ENCODE assay signal across 9 cellular contexts in the genomic region with DNA sequence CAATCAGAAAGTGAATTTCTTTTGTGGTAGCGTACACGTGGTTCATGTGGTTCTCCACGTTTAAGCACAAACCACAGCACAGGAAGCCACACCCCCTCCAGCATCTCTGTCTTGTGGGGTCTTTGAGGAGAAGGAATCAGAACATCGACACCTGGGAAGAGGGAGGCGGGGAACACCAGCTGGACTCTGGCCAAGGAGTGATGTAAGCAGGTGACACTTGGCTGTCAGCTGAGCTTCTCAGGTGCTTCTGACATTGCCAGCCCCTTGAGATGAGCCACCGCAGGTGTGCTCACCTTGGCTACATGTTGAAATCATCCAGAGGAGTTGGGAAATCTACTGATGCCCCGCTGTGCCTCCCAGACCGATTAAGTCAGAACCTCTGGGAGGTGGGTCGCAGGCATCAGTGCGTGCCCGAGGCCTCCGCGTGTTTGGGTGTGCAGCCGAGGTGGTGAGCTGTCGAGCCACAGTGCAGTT.
DNase-seq lines count a peak whose midpoint lies in the region; ATAC-seq, FAIRE-seq and TF ChIP-seq lines count a peak whose summit lies in the region.
"Had no signal": no experiment of that assay in that cellular context is flagged by ENCODE, and none has a peak within 500 bp of the region (broad histone marks: within the 10 kb centered on the region; RNA-seq: fewer than 3 reads in every experiment).

No MANE protein-coding gene starts in this region.

- intact Hi-C loops in Right ventricle myocardium inferior (cut with DNase I) (loop anchor here (10.0 kb wide), 1 partner anchor 112 kb away; no protein-coding TSS in a partner anchor), OCI-LY7 (cut with micrococcal nuclease; ENCODE audit: unreplicated experiment) (no loop called here), K562 (cut with micrococcal nuclease) (no loop called here)

- H3K27ac ChIP-seq in right atrium auricular region (no peak overlapping the region), OCI-LY7 (ENCODE audit: low read depth, low read length, poor library complexity, severe bottlenecking) (no peak overlapping the region), K562 (ENCODE audit: extremely low read depth, low read depth, low read length) (no peak overlapping the region), neural progenitor cell (no peak overlapping the region)

- H3K36me3 Mint-ChIP-seq in neural progenitor cell, result no peaks in the 10 kb centered on the region

- no peak overlapping the region for H3K4me3 ChIP-seq in right atrium auricular region
- H3K4me3 ChIP-seq in OCI-LY7 (ENCODE audit: low read depth, low read length, poor library complexity, severe bottlenecking), result no peak overlapping the region
- no peak overlapping the region for H3K4me3 ChIP-seq in K562
- no peak overlapping the region for H3K4me3 ChIP-seq in neural progenitor cell

- peak overlapping the region; percentile 33; the same call in 1 of the 2 replicates for H2AFZ ChIP-seq in OCI-LY7 (ENCODE audit: low read length)
- H2AFZ ChIP-seq in K562 (ENCODE audit: low read depth, low read length), result no peak overlapping the region
- no peak overlapping the region for H2AFZ ChIP-seq in neural progenitor cell (replicated peaks)

- ATAC-seq in Right ventricle myocardium inferior (no peak), K562 (no peak)
- ATAC-seq in stimulated activated naive CD8-positive, alpha-beta T cell treated with anti-CD3 and anti-CD28 coated beads, Interleukin-15, amount 100 ng/mL, for 72 hours, result no peak

- H3K9me1 ChIP-seq in K562 (ENCODE audit: control insufficient read depth, insufficient read depth, low read length), result no peaks in the 10 kb centered on the region

- H4K20me1 ChIP-seq in OCI-LY7 (ENCODE audit: insufficient read depth, low read length) (no peaks in the 10 kb centered on the region), K562 (replicated peaks; ENCODE audit: control insufficient read depth, insufficient read depth, low read length) (no peaks in the 10 kb centered on the region), neural progenitor cell (ENCODE audit: low read depth) (no peaks in the 10 kb centered on the region)

- TF ChIP-seq RAD21 in K562 (CRISPR knock-in tag; conservative IDR thresholded peaks at IDR 0.05 in 1 of 2, IDR thresholded peaks at IDR 0.05 in 1 of 2), result no peak

- WGBS in K562 (ENCODE audit: insufficient coverage, low coverage, missing lambda C conversion rate), result 22% methylated on average over 15 of the region's 15 CpGs

- in situ Hi-C loops in K562 (cut with MboI), result no loop called here

- H3K27me3 Mint-ChIP-seq in stimulated activated naive CD8-positive, alpha-beta T cell treated with anti-CD3 and anti-CD28 coated beads, Interleukin-15, amount 100 ng/mL, for 72 hours, result no peaks in the 10 kb centered on the region
- H3K27me3 Mint-ChIP-seq in neural progenitor cell (ENCODE audit: insufficient read depth, low read depth), result no peaks in the 10 kb centered on the region

- H3K4me3 Mint-ChIP-seq in stimulated activated naive CD8-positive, alpha-beta T cell treated with anti-CD3 and anti-CD28 coated beads, Interleukin-15, amount 100 ng/mL, for 72 hours, result peak overlapping the region; percentile 27 to 52
- H3K4me3 Mint-ChIP-seq in neural progenitor cell, result no peak overlapping the region

- no peak for FAIRE-seq in K562 (lab: Jason Lieb, UNC)

- H3K27ac Mint-ChIP-seq in stimulated activated naive CD8-positive, alpha-beta T cell treated with anti-CD3 and anti-CD28 coated beads, Interleukin-15, amount 100 ng/mL, for 72 hours, result peak overlapping the region in 1 of 2 donors; percentile 15
- H3K27ac Mint-ChIP-seq in neural progenitor cell, result no peak overlapping the region

- H3K36me3 ChIP-seq in right atrium auricular region, result no peaks in the 10 kb centered on the region
- H3K36me3 ChIP-seq in OCI-LY7 (ENCODE audit: insufficient read depth, low read length), result no peaks in the 10 kb centered on the region
- H3K36me3 ChIP-seq in K562 (ENCODE audit: control insufficient read depth, insufficient read depth, low read length), result no peaks in the 10 kb centered on the region
- no peaks in the 10 kb centered on the region for H3K36me3 ChIP-seq in neural progenitor cell

- no peak for TF ChIP-seq EP300 in K562 (IDR thresholded peaks at IDR 0.05; ENCODE audit: low read length)

- DNase-seq in right atrium auricular region (ENCODE audit: low spot score), result peak; percentile 55
- DNase-seq in Right ventricle myocardium inferior (ENCODE audit: missing footprints), result no peak
- peak; percentile 25 for DNase-seq in OCI-LY7 (ENCODE audit: low spot score)
- no peak for DNase-seq in K562 (ENCODE audit: extremely low read depth in 1 of 4, low spot score in 3 of 4)
- DNase-seq in stimulated activated naive CD8-positive, alpha-beta T cell treated with anti-CD3 and anti-CD28 coated beads, Interleukin-15, amount 100 ng/mL, for 72 hours, result peak; percentile 23 to 32
- DNase-seq in NCI-H524 (lab: John Stamatoyannopoulos, UW), result no peak
- no peak for DNase-seq in activated CD4-positive, CD25-positive, alpha-beta regulatory T cell treated with anti-CD3 and anti-CD28 coated beads, Interleukin-2, amount 50 U/mL, for 72 hours
- no peak for DNase-seq in neural progenitor cell (ENCODE audit: low spot score)

- TF ChIP-seq POLR2A in K562 (conservative IDR thresholded peaks at IDR 0.05), result no peak

- H3K9me3 ChIP-seq in right atrium auricular region (no peaks in the 10 kb centered on the region), OCI-LY7 (ENCODE audit: low read length) (no peaks in the 10 kb centered on the region; the same call in 1 of the 2 replicates), K562 (replicated peaks; ENCODE audit: control insufficient read depth, insufficient read depth, low read depth, low read length) (no peaks in the 10 kb centered on the region), neural progenitor cell (ENCODE audit: low read depth) (no peaks in the 10 kb centered on the region)
- H3K9me3 ChIP-seq: Caco-2 had no signal

- H3K4me1 ChIP-seq in right atrium auricular region (no peaks in the 10 kb centered on the region), OCI-LY7 (ENCODE audit: insufficient read depth, low read length, poor library complexity, severe bottlenecking) (peaks cover 29% of the 10 kb centered on the region), K562 (replicated peaks in 1 of 2; ENCODE audit: control insufficient read depth in 2 of 2, insufficient read depth in 2 of 2, low read length in 2 of 2) (no peaks in the 10 kb centered on the region), neural progenitor cell (no peaks in the 10 kb centered on the region)
- H3K4me1 ChIP-seq: Caco-2 had no signal

- BruUV-seq in OCI-LY7 (replicated peaks; lab: Mats Ljungman, UMichigan) (no TSS peak), K562 (replicated peaks; lab: Mats Ljungman, UMichigan) (no TSS peak)

- H3F3A ChIP-seq in neural progenitor cell (ENCODE audit: low read depth), result no peaks in the 10 kb centered on the region

- H3K27me3 ChIP-seq in right atrium auricular region (no peaks in the 10 kb centered on the region), K562 (ENCODE audit: control insufficient read depth in 2 of 2, insufficient read depth in 2 of 2, low read length in 2 of 2) (peaks cover 17 to 21% of the 10 kb centered on the region in 2 experiments; a peak in 4 of 5 replicates), neural progenitor cell (no peaks in the 10 kb centered on the region)

- POLR2A ChIA-PET in OCI-LY7 (lab: Charles Lee) (interaction anchor here (0.5 to 1.7 kb wide), 3 partner anchors 7 to 678 kb away, joined by 3 to 7 read pairs (median 7); no protein-coding TSS in a partner anchor), K562 (lab: Yijun Ruan, JAX) (interaction anchor here (0.6 to 0.8 kb wide), 2 partner anchors 130 to 955 kb away, joined by 3 read pairs; no protein-coding TSS in a partner anchor)

- H3K79me2 ChIP-seq in OCI-LY7 (ENCODE audit: insufficient read depth, low read depth, low read length) (no peaks in the 10 kb centered on the region), K562 (ENCODE audit: control insufficient read depth, insufficient read depth, low read length) (no peaks in the 10 kb centered on the region), neural progenitor cell (ENCODE audit: low read depth) (no peaks in the 10 kb centered on the region)

- CTCF ChIA-PET in OCI-LY7 (lab: Charles Lee; ENCODE audit: unreplicated experiment), result interaction anchor here (1.2 kb wide), 1 partner anchor 8 kb away, joined by 3 read pairs; no protein-coding TSS in a partner anchor
- CTCF ChIA-PET in K562 (lab: Yijun Ruan, JAX; ENCODE audit: low intra/inter-chr PET ratio), result no interaction called here

- no peaks in the 10 kb centered on the region for H3K9me2 ChIP-seq in OCI-LY7 (ENCODE audit: insufficient read depth, low read length)

- H3K9ac ChIP-seq in K562 (ENCODE audit: insufficient read depth in 1 of 2, low read depth in 2 of 2, low read length in 2 of 2), result no peak overlapping the region
- H3K9ac ChIP-seq in neural progenitor cell, result no peak overlapping the region

- peaks cover 26% of the 10 kb centered on the region for H3K4me1 Mint-ChIP-seq in stimulated activated naive CD8-positive, alpha-beta T cell treated with anti-CD3 and anti-CD28 coated beads, Interleukin-15, amount 100 ng/mL, for 72 hours
- H3K4me1 Mint-ChIP-seq in neural progenitor cell, result peaks cover 12% of the 10 kb centered on the region

- TF ChIP-seq CTCF in right atrium auricular region (IDR thresholded peaks at IDR 0.05) (no peak), OCI-LY7 (conservative IDR thresholded peaks at IDR 0.05; ENCODE audit: low read length) (no peak), K562 (IDR thresholded peaks at IDR 0.05 in 2 of 3, conservative IDR thresholded peaks at IDR 0.05 in 1 of 3; ENCODE audit: insufficient read depth in 2 of 3, low read depth in 1 of 3, low read length in 3 of 3) (no peak), neural progenitor cell (IDR thresholded peaks at IDR 0.05) (no peak)

- H3K4me2 ChIP-seq in OCI-LY7 (ENCODE audit: low read length) (peak overlapping the region; percentile 9; the same call in 1 of the 2 replicates), K562 (ENCODE audit: insufficient read depth, low read length) (no peak overlapping the region), neural progenitor cell (no peak overlapping the region)

- no peaks in the 10 kb centered on the region for H3K9me3 Mint-ChIP-seq in stimulated activated naive CD8-positive, alpha-beta T cell treated with anti-CD3 and anti-CD28 coated beads, Interleukin-15, amount 100 ng/mL, for 72 hours
- H3K9me3 Mint-ChIP-seq in neural progenitor cell, result no peaks in the 10 kb centered on the region

TF ChIP-seq in K562, 482 proteins besides CTCF, POLR2A, EP300 and RAD21:
- TF ChIP-seq NR2C1 (IDR thresholded peaks at IDR 0.05) (no peak), NR2C1 (tag; IDR thresholded peaks at IDR 0.05) (no peak), NFIC (IDR thresholded peaks at IDR 0.05) (peak; percentile 33)

Comparison
In these comparisons a context has a peak if more than half of its experiments do, and no peak if none do; other contexts are left out.
1. DNase-seq: peak in right atrium auricular region (single experiment), OCI-LY7 (single experiment) and stimulated activated naive CD8-positive, alpha-beta T cell treated with anti-CD3 and anti-CD28 coated beads, Interleukin-15, amount 100 ng/mL, for 72 hours (2 of 2); none in Right ventricle myocardium inferior (single experiment), K562 (0 of 4), NCI-H524 (0 of 2), activated CD4-positive, CD25-positive, alpha-beta regulatory T cell treated with anti-CD3 and anti-CD28 coated beads, Interleukin-2, amount 50 U/mL, for 72 hours (single experiment) and neural progenitor cell (single experiment).